Comparison of ENCODE assay signal across 1 cellular context in the genomic region with DNA sequence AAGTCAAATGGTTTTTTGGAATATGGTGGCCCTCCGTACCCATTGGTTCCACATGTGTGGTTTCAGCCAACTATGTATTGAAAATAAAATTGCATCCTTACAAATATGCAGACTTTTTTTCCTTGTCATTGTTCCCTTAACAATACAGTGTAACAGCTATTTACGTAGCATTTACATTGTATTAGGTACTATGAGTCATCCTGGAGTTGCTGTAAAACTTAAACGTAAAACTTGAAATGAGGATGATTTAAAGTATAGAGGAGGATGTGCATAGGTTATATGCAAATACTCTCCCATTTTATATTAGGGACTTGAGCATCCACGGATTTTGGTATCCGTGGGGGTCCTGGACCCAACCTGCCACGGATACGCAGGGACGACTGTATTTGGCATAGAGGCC.
TF ChIP-seq lines count a peak whose summit lies in the region.

No MANE protein-coding gene starts in this region.

TF ChIP-seq in A549, 52 proteins besides CTCF, POLR2A, EP300 and RAD21 (continued from another document):
- no peak for TF ChIP-seq MAFK (IDR thresholded peaks at IDR 0.05; ENCODE audit: partially characterized antibody)
- TF ChIP-seq FOSL2 (IDR thresholded peaks at IDR 0.05) = no peak
- peak; percentile 34; the same call in 1 of the 2 replicates for TF ChIP-seq FOSL2 (CRISPR knock-in tag; IDR thresholded peaks at IDR 0.05)
